In the genomic region with DNA sequence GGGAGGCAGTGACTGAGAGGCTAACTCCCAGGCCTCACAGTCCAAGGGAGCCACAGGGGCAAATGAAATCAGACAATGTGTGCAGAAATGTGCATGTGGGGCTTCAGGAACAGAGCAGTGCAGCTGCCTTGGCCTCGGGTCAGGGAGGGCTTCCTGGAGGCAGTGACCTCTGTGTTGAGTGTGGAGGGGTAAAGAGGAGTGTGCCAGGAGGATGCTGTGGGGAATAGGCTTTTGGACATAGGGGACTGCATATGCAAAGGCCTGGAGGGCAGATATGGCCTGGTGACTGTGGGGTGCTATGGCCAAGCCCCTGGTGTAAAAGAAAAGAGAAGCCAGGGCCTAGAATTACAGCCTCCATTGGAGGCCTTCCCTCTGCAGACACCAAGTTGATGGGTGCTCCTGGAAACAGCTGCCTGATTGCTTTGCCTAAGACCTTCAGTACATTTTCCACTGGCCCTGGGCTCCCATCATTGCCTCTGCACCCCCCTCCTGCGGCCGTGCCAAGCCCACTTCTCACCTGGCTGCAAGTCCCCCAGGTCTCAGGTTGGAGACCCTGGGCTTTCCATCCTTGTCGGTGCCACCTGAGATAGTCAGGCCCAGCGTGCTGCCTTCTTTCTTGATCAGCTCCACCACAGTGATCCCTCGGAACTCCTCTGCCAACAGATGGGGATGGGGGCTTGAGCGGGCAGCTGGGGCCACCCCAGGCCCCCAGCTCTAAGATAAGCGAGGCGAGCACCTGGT, we compare ENCODE assay signal across 20 cellular contexts. TPM values are rescaled to one million over a fixed set of nuclear protein-coding genes. Genes with fewer than 3 reads are reported as not detected.
A peak's percentile ranks its signal among the peaks of the same experiment; 100 is the strongest.
DNase-seq lines count a peak whose midpoint lies in the region; ATAC-seq, FAIRE-seq and TF ChIP-seq lines count a peak whose summit lies in the region.
"Had no signal": no experiment of that assay in that cellular context is flagged by ENCODE, and none has a peak within 500 bp of the region (broad histone marks: within the 10 kb centered on the region; RNA-seq: fewer than 3 reads in every experiment).

No MANE protein-coding gene starts in this region.

- ATAC-seq in gastrocnemius medialis (no peak), omental fat pad (ENCODE audit: low FRiP score) (no peak)
- ATAC-seq: effector memory CD8-positive, alpha-beta T cell had no signal

- no peak for TF ChIP-seq POLR2A in gastrocnemius medialis (IDR thresholded peaks at IDR 0.05)

- no peak overlapping the region for H2BK12ac ChIP-seq in H9 (ENCODE audit: insufficient read length, low read depth, low read length)

- TF ChIP-seq CTCF in H9 (conservative IDR thresholded peaks at IDR 0.05) (no peak), coronary artery (IDR thresholded peaks at IDR 0.05) (no peak), kidney (IDR thresholded peaks at IDR 0.05; ENCODE audit: borderline replicate concordance, extremely low read depth, insufficient read depth) (no peak), gastrocnemius medialis (IDR thresholded peaks at IDR 0.05 in 4 of 5, conservative IDR thresholded peaks at IDR 0.05 in 1 of 5) (no peak), omental fat pad (IDR thresholded peaks at IDR 0.05) (no peak)

- no peak overlapping the region for H3K18ac ChIP-seq in H9 (ENCODE audit: insufficient read length, low read depth, low read length)

- no peak overlapping the region for H2AFZ ChIP-seq in H9 (ENCODE audit: low read length)

- no peak overlapping the region for H3K23ac ChIP-seq in H9 (ENCODE audit: insufficient read length, low read depth, low read length)

- no peaks in the 10 kb centered on the region for H3K27me3 ChIP-seq in H9 (ENCODE audit: insufficient read depth, low read length)
- H3K27me3 ChIP-seq in gastrocnemius medialis: no peaks in the 10 kb centered on the region
- H3K27me3 ChIP-seq: foreskin keratinocyte had no signal

- in situ Hi-C loops in gastrocnemius medialis (cut with MboI; ENCODE audit: low sequenced_read_pairs in 4 of 4): no loop called here

- H2BK20ac ChIP-seq in H9 (ENCODE audit: low read depth, low read length, poor library complexity, severe bottlenecking): no peak overlapping the region

- H3K9me3 Mint-ChIP-seq in H9: peaks cover 3 to 5% of the 10 kb centered on the region in 2 experiments
- H3K9me3 Mint-ChIP-seq: effector memory CD8-positive, alpha-beta T cell; neural crest cell had no signal

- H3K4me1 ChIP-seq in H9 (ENCODE audit: insufficient read depth, low read length): no peaks in the 10 kb centered on the region
- no peaks in the 10 kb centered on the region for H3K4me1 ChIP-seq in kidney (ENCODE audit: control insufficient read depth in 1 of 2, insufficient read depth in 1 of 2, low read depth in 1 of 2, low read length in 2 of 2)
- peaks cover 59 to 69% of the 10 kb centered on the region in 2 donors for H3K4me1 ChIP-seq in gastrocnemius medialis
- H3K4me1 ChIP-seq: foreskin keratinocyte had no signal

- no peak for FAIRE-seq in kidney (lab: Jason Lieb, UNC)

- H3K36me3 ChIP-seq in kidney (ENCODE audit: control insufficient read depth in 1 of 2, insufficient read depth in 2 of 2, low read length in 2 of 2) (no peaks in the 10 kb centered on the region), gastrocnemius medialis (peaks cover 0 to 4% of the 10 kb centered on the region in 2 donors)

- H3K9me3 ChIP-seq in H9 (ENCODE audit: control insufficient read depth, low read depth, low read length) (no peaks in the 10 kb centered on the region), kidney (ENCODE audit: control insufficient read depth in 1 of 2, low read length in 2 of 2) (peaks cover 0 to 5% of the 10 kb centered on the region in 2 donors), gastrocnemius medialis (no peaks in the 10 kb centered on the region)

- H2BK5ac ChIP-seq in H9 (ENCODE audit: insufficient read length, low read length): no peak overlapping the region

- no peaks in the 10 kb centered on the region for H3K79me2 ChIP-seq in H9 (ENCODE audit: insufficient read depth, low read length)

- H3K4me2 ChIP-seq in H9 (ENCODE audit: insufficient read depth, insufficient read length, low read length): no peak overlapping the region
- H3K4me2 ChIP-seq: KMS-11 had no signal

- peaks cover 12 to 18% of the 10 kb centered on the region in 2 experiments for H3K4me1 Mint-ChIP-seq in H9

- H4K20me1 ChIP-seq in H9 (ENCODE audit: control insufficient read depth, insufficient read depth, insufficient read length): no peaks in the 10 kb centered on the region

- intact Hi-C loops in kidney (cut with DNase I) (no loop called here), gastrocnemius medialis (cut with DNase I; ENCODE audit: low total_unique reads) (loop anchor here (1.0 to 5.0 kb wide), 3 partner anchors 15 to 1537 kb away; a partner anchor contains a TSS)

- H4K5ac ChIP-seq in H9 (ENCODE audit: insufficient read length, low read depth, low read length): no peak overlapping the region

- H3K23me2 ChIP-seq in H9 (ENCODE audit: insufficient read length, low read depth, low read length, poor library complexity, severe bottlenecking): no peaks in the 10 kb centered on the region

- H3K4me3 ChIP-seq in coronary artery (peak overlapping the region; percentile 57), kidney (ENCODE audit: low read length in 2 of 2) (no peak overlapping the region), gastrocnemius medialis (no peak overlapping the region)

- H3K9ac ChIP-seq in H9 (ENCODE audit: extremely low read depth, insufficient read length, low read length) (no peak overlapping the region), kidney (ENCODE audit: low read length in 2 of 2) (no peak overlapping the region)
- H3K9ac ChIP-seq: KMS-11 had no signal

- no peak overlapping the region for H3T11ph ChIP-seq in H9 (ENCODE audit: low read length)

- H3K79me1 ChIP-seq in H9 (ENCODE audit: insufficient read depth, low read depth, low read length, poor library complexity, severe bottlenecking): no peaks in the 10 kb centered on the region

- DNase-seq in H9 (peak; percentile 15), coronary artery (ENCODE audit: low spot score) (no peak), kidney (peak; percentile 39), gastrocnemius medialis (peak in 1 of 2 donors; percentile 16), omental fat pad (ENCODE audit: low spot score) (no peak), hepatic stellate cell (ENCODE audit: low spot score) (no peak), amniotic stem cell (lab: John Stamatoyannopoulos, UW) (no peak), T-helper 2 cell (no peak)
- DNase-seq: activated CD4-positive, alpha-beta memory T cell treated with anti-CD3 and anti-CD28 coated beads for 36 hours; activated T-cell treated with anti-CD3 and anti-CD28 coated beads, Interleukin-2, amount 50 U/mL, for 48 hours; caudate nucleus; effector memory CD8-positive, alpha-beta T cell; NCI-H1092 treated with DMSO at 0.1 percent for 48 hours; NCI-H2171; stimulated activated CD4-positive, alpha-beta T cell treated with anti-CD3 and anti-CD28 coated beads, Interleukin-4, amount 100 ng/mL, for 1 hour; substantia nigra had no signal

- H3K4me3 Mint-ChIP-seq in H9: no peak overlapping the region
- H3K4me3 Mint-ChIP-seq: activated CD4-positive, alpha-beta memory T cell treated with anti-CD3 and anti-CD28 coated beads for 36 hours; effector memory CD8-positive, alpha-beta T cell; neural crest cell had no signal

- no peak overlapping the region for H4K91ac ChIP-seq in H9 (ENCODE audit: insufficient read length, low read depth, low read length)

- H3K4ac ChIP-seq in H9 (ENCODE audit: low read depth, low read length): no peak overlapping the region

- H3K27me3 Mint-ChIP-seq in H9 (ENCODE audit: low read depth): peaks cover 1% of the 10 kb centered on the region

- H3K36me3 Mint-ChIP-seq in H9 (ENCODE audit: insufficient read depth in 1 of 3, low read depth in 3 of 3): peaks cover 0 to 4% (median 0%) of the 10 kb centered on the region in 3 experiments; a peak in 2 of 7 replicates
- H3K36me3 Mint-ChIP-seq: activated CD4-positive, alpha-beta memory T cell treated with anti-CD3 and anti-CD28 coated beads for 36 hours had no signal

- no peak overlapping the region; a peak in 1 of 7 replicates for H3K27ac Mint-ChIP-seq in H9
- H3K27ac Mint-ChIP-seq: activated CD4-positive, alpha-beta memory T cell treated with anti-CD3 and anti-CD28 coated beads for 36 hours; effector memory CD8-positive, alpha-beta T cell had no signal

- no peak overlapping the region for H4K8ac ChIP-seq in H9 (replicated peaks; ENCODE audit: insufficient read length, low read depth, low read length)

- H2BK120ac ChIP-seq in H9 (ENCODE audit: low read depth, low read length, poor library complexity, severe bottlenecking): no peak overlapping the region

- no peak overlapping the region for H3K56ac ChIP-seq in H9 (ENCODE audit: insufficient read length, low read depth, low read length)

- WGBS in H9 (ENCODE audit: extremely low coverage, insufficient read length, low lambda C conversion rate): no CpG with 5 or more reads among the region's 9 CpGs

- no peak overlapping the region for H2AK5ac ChIP-seq in H9 (ENCODE audit: insufficient read length, low read length)

- H3K14ac ChIP-seq in H9 (ENCODE audit: insufficient read depth, low read length): no peak overlapping the region

- H2BK15ac ChIP-seq in H9 (ENCODE audit: low read depth, low read length): no peak overlapping the region

- H3K27ac ChIP-seq in H9 (ENCODE audit: insufficient read length, low read depth, low read length): no peak overlapping the region
- H3K27ac ChIP-seq in coronary artery: peak overlapping the region; percentile 56 to 80
- no peak overlapping the region for H3K27ac ChIP-seq in kidney (ENCODE audit: low read depth in 2 of 2, low read length in 2 of 2)
- peak overlapping the region; percentile 92 to 99 (median 97) for H3K27ac ChIP-seq in gastrocnemius medialis
- H3K27ac ChIP-seq: foreskin keratinocyte, KMS-11 had no signal

RNA-seq across cellular contexts. Expression of a gene that starts 15.1 kb away (rescaled TPM):
- total RNA-seq in H9 (2021) (3.1 and 3.2 TPM in 2 replicates), kidney (3.0 TPM), gastrocnemius medialis (10 to 100 TPM in 1 of 4 donors, 1 to 10 TPM in 3; 2.8 to 12.6 (median 4.6) TPM), omental fat pad (1 to 10 TPM in 2 of 4 donors, under 1 TPM in 2; 0.69 to 2.6 (median 1.2) TPM)
- 3.2 TPM for polyA plus RNA-seq in kidney (ENCODE audit: insufficient read depth, low read depth, low replicate concordance)
- total RNA-seq: activated CD4-positive, alpha-beta memory T cell treated with anti-CD3 and anti-CD28 coated beads for 36 hours; lung microvascular endothelial cell had no signal

Comparison
In these comparisons a context has a peak if more than half of its experiments do, and no peak if none do; other contexts are left out.
1. DNase-seq: peak in H9 (single experiment) and kidney (single experiment); none in coronary artery (single experiment), omental fat pad (single experiment), hepatic stellate cell (single experiment), amniotic stem cell (single experiment) and T-helper 2 cell (0 of 5).
2. H3K27ac ChIP-seq: peak in coronary artery (2 of 2) and gastrocnemius medialis (4 of 4); none in H9 (single experiment) and kidney (0 of 2).